Comparison of ENCODE assay signal across 40 cellular contexts in genomic region chr1:241917487-241917886, GRCh38. TPM values are rescaled to one million over a fixed set of nuclear protein-coding genes. Genes with fewer than 3 reads are reported as not detected.
"Had no signal": no experiment of that assay in that cellular context is flagged by ENCODE, and none has a peak within 500 bp of the region (broad histone marks: within the 10 kb centered on the region; RNA-seq: fewer than 3 reads in every experiment).

No MANE protein-coding gene starts in this region.

- H3K4me3 ChIP-seq: adrenal gland, coronary artery, dorsolateral prefrontal cortex, esophagus squamous epithelium, heart left ventricle had no signal

- H3K27me3 Mint-ChIP-seq: activated B cell treated with CpG ODN at 0.5 μM for 24 hours; activated CD8-positive, alpha-beta T cell treated with anti-CD3 and anti-CD28 coated beads for 36 hours; activated naive CD4-positive, alpha-beta T cell treated with anti-CD3 and anti-CD28 coated beads, Interleukin-2, amount 50 U/mL, for 24 hours; activated naive CD8-positive, alpha-beta T cell treated with anti-CD3 and anti-CD28 coated beads for 36 hours; central memory CD8-positive, alpha-beta T cell; dendritic cell treated with granulocyte-macrophage colony-stimulating factor and Interleukin-4, amounts not matched to agents 40 ng/mL and 50 ng/mL, for 4 days; effector memory CD8-positive, alpha-beta T cell; T-helper 17 cell had no signal

- H3K9me3 Mint-ChIP-seq: activated CD8-positive, alpha-beta T cell treated with anti-CD3 and anti-CD28 coated beads for 36 hours; activated naive CD4-positive, alpha-beta T cell treated with anti-CD3 and anti-CD28 coated beads for 36 hours; activated naive CD4-positive, alpha-beta T cell treated with anti-CD3 and anti-CD28 coated beads, Interleukin-2, amount 50 U/mL, for 24 hours; activated naive CD8-positive, alpha-beta T cell treated with anti-CD3 and anti-CD28 coated beads for 36 hours; activated naive CD8-positive, alpha-beta T cell treated with anti-CD3 and anti-CD28 coated beads, Interleukin-2, amount 50 U/mL, for 24 hours; activated T-helper 1 cell treated with anti-CD3 and anti-CD28 coated beads, Interleukin-12 subunit alpha, Interleukin-12 subunit beta, Interleukin-2, Interleukin-4 antibody, amounts not matched to agents 30 ng/mL and 10 ng/mL and 1 ng/mL, durations not matched to agents 14 hours and 24 hours and 36 hours; activated T-helper 2 cell treated with anti-CD3 and anti-CD28 coated beads, Interferon-gamma antibody, Interleukin-2, Interleukin-4, amounts not matched to agents 10 μg/mL and 5 μg/mL and 100 μg/mL, durations not matched to agents 14 hours and 24 hours and 36 hours; central memory CD8-positive, alpha-beta T cell; dendritic cell treated with granulocyte-macrophage colony-stimulating factor and Interleukin-4, amounts not matched to agents 40 ng/mL and 50 ng/mL, for 4 days; T-helper 2 cell treated with Interferon-gamma antibody and Interleukin-4, amounts not matched to agents 5 μg/mL and 100 μg/mL, for 36 hours had no signal

- H3K4me3 Mint-ChIP-seq: activated B cell treated with CpG ODN at 0.5 μM for 24 hours; activated CD8-positive, alpha-beta T cell treated with anti-CD3 and anti-CD28 coated beads for 36 hours; activated naive CD4-positive, alpha-beta T cell treated with anti-CD3 and anti-CD28 coated beads for 36 hours; activated naive CD4-positive, alpha-beta T cell treated with anti-CD3 and anti-CD28 coated beads, Interleukin-2, amount 50 U/mL, for 24 hours; activated naive CD8-positive, alpha-beta T cell treated with anti-CD3 and anti-CD28 coated beads for 36 hours; activated naive CD8-positive, alpha-beta T cell treated with anti-CD3 and anti-CD28 coated beads, Interleukin-2, amount 50 U/mL, for 24 hours; activated T-helper 1 cell treated with anti-CD3 and anti-CD28 coated beads, Interleukin-12 subunit alpha, Interleukin-12 subunit beta, Interleukin-2, Interleukin-4 antibody, amounts not matched to agents 30 ng/mL and 10 ng/mL and 1 ng/mL, durations not matched to agents 14 hours and 24 hours and 36 hours; central memory CD8-positive, alpha-beta T cell; dendritic cell treated with granulocyte-macrophage colony-stimulating factor and Interleukin-4, amounts not matched to agents 40 ng/mL and 50 ng/mL, for 4 days; effector memory CD8-positive, alpha-beta T cell; T-helper 17 cell; T-helper 2 cell treated with Interferon-gamma antibody and Interleukin-4, amounts not matched to agents 5 μg/mL and 100 μg/mL, for 36 hours had no signal

- H3K27ac ChIP-seq: adrenal gland, brain microvascular endothelial cell, coronary artery, dorsolateral prefrontal cortex, epithelial cell of prostate, esophagus squamous epithelium, heart left ventricle, WERI-Rb-1 had no signal

- H3K27me3 ChIP-seq: adrenal gland, brain microvascular endothelial cell, esophagus squamous epithelium, heart left ventricle had no signal

- H3K4me1 Mint-ChIP-seq: activated B cell treated with CpG ODN at 0.5 μM for 24 hours; activated naive CD4-positive, alpha-beta T cell treated with anti-CD3 and anti-CD28 coated beads, Interleukin-2, amount 50 U/mL, for 24 hours; activated naive CD8-positive, alpha-beta T cell treated with anti-CD3 and anti-CD28 coated beads for 36 hours; activated naive CD8-positive, alpha-beta T cell treated with anti-CD3 and anti-CD28 coated beads, Interleukin-2, amount 50 U/mL, for 24 hours had no signal

- H3K4me1 ChIP-seq: adrenal gland, esophagus squamous epithelium, heart left ventricle had no signal

- H3K36me3 Mint-ChIP-seq: activated naive CD4-positive, alpha-beta T cell treated with anti-CD3 and anti-CD28 coated beads, Interleukin-2, amount 50 U/mL, for 24 hours; activated naive CD8-positive, alpha-beta T cell treated with anti-CD3 and anti-CD28 coated beads for 36 hours had no signal

- H3K27ac Mint-ChIP-seq: activated B cell treated with CpG ODN at 0.5 μM for 24 hours; activated CD8-positive, alpha-beta T cell treated with anti-CD3 and anti-CD28 coated beads for 36 hours; activated naive CD4-positive, alpha-beta T cell treated with anti-CD3 and anti-CD28 coated beads for 36 hours; activated naive CD4-positive, alpha-beta T cell treated with anti-CD3 and anti-CD28 coated beads, Interleukin-2, amount 50 U/mL, for 24 hours; activated naive CD8-positive, alpha-beta T cell treated with anti-CD3 and anti-CD28 coated beads for 36 hours; activated naive CD8-positive, alpha-beta T cell treated with anti-CD3 and anti-CD28 coated beads, Interleukin-2, amount 50 U/mL, for 24 hours; activated T-helper 1 cell treated with anti-CD3 and anti-CD28 coated beads, Interleukin-12 subunit alpha, Interleukin-12 subunit beta, Interleukin-2, Interleukin-4 antibody, amounts not matched to agents 30 ng/mL and 10 ng/mL and 1 ng/mL, durations not matched to agents 14 hours and 24 hours and 36 hours; activated T-helper 2 cell treated with anti-CD3 and anti-CD28 coated beads, Interferon-gamma antibody, Interleukin-2, Interleukin-4, amounts not matched to agents 10 μg/mL and 5 μg/mL and 100 μg/mL, durations not matched to agents 14 hours and 24 hours and 36 hours; dendritic cell treated with granulocyte-macrophage colony-stimulating factor and Interleukin-4, amounts not matched to agents 40 ng/mL and 50 ng/mL, for 4 days; effector memory CD8-positive, alpha-beta T cell; T-helper 17 cell; T-helper 2 cell treated with Interferon-gamma antibody and Interleukin-4, amounts not matched to agents 5 μg/mL and 100 μg/mL, for 36 hours had no signal

- H3K36me3 ChIP-seq: adrenal gland, brain microvascular endothelial cell, esophagus squamous epithelium, heart left ventricle, WERI-Rb-1 had no signal

- ATAC-seq: activated CD4-positive, CD25-positive, alpha-beta regulatory T cell treated with anti-CD3 and anti-CD28 coated beads, Interleukin-2, amount 50 U/mL, for 24 hours; activated CD8-positive, alpha-beta T cell treated with anti-CD3 and anti-CD28 coated beads for 36 hours; activated naive CD8-positive, alpha-beta T cell treated with anti-CD3 and anti-CD28 coated beads, Interleukin-2, amount 50 U/mL, for 24 hours; effector memory CD8-positive, alpha-beta T cell; heart left ventricle; T-helper 17 cell had no signal

- DNase-seq: activated B cell treated with CpG ODN at 0.5 μM for 24 hours; activated CD4-positive, alpha-beta T cell treated with anti-CD3 and anti-CD28 coated beads for 48 hours; activated CD4-positive, alpha-beta T cell treated with anti-CD3 and anti-CD28 coated beads, Interleukin-2, amount 50 U/mL, for 1 hour; activated CD4-positive, alpha-beta T cell treated with anti-CD3 and anti-CD28 coated beads, Interleukin-2, amount 50 U/mL, for 48 hours; activated CD8-positive, alpha-beta memory T cell treated with anti-CD3 and anti-CD28 coated beads for 24 hours; activated CD8-positive, alpha-beta T cell treated with anti-CD3 and anti-CD28 coated beads for 36 hours; activated effector memory CD4-positive, alpha-beta T cell treated with anti-CD3 and anti-CD28 coated beads, Interleukin-2, amount 50 U/mL, for 16 hours; activated naive CD4-positive, alpha-beta T cell treated with anti-CD3 and anti-CD28 coated beads for 36 hours; activated naive CD8-positive, alpha-beta T cell treated with anti-CD3 and anti-CD28 coated beads for 36 hours; activated naive CD8-positive, alpha-beta T cell treated with anti-CD3 and anti-CD28 coated beads, Interleukin-2, amount 50 U/mL, for 24 hours; activated T-cell treated with anti-CD3 and anti-CD28 coated beads, Interleukin-2, amount 50 U/mL, for 1 hour; activated T-cell treated with anti-CD3 and anti-CD28 coated beads, Interleukin-2, amount 50 U/mL, for 48 hours; adrenal gland; brain microvascular endothelial cell; dorsolateral prefrontal cortex; effector memory CD8-positive, alpha-beta T cell; esophagus squamous epithelium; glutamatergic neuron; heart left ventricle; T-helper 1 cell; T-helper 17 cell; T1000; WERI-Rb-1 had no signal

- H3K9me3 ChIP-seq: adrenal gland, esophagus squamous epithelium had no signal

RNA-seq across cellular contexts. Expression of gene BECN2, which starts 40.1 kb away (rescaled TPM):
- total RNA-seq: activated B cell treated with CpG ODN at 0.5 μM for 24 hours; activated CD8-positive, alpha-beta T cell treated with anti-CD3 and anti-CD28 coated beads for 36 hours; activated naive CD4-positive, alpha-beta T cell treated with anti-CD3 and anti-CD28 coated beads for 36 hours; activated naive CD8-positive, alpha-beta T cell treated with anti-CD3 and anti-CD28 coated beads for 36 hours; activated T-helper 1 cell treated with anti-CD3 and anti-CD28 coated beads, Interleukin-12 subunit alpha, Interleukin-12 subunit beta, Interleukin-2, Interleukin-4 antibody, amounts not matched to agents 30 ng/mL and 10 ng/mL and 1 ng/mL, durations not matched to agents 14 hours and 24 hours and 36 hours; activated T-helper 2 cell treated with anti-CD3 and anti-CD28 coated beads, Interferon-gamma antibody, Interleukin-2, Interleukin-4, amounts not matched to agents 10 μg/mL and 5 μg/mL and 100 μg/mL, durations not matched to agents 14 hours and 24 hours and 36 hours; adrenal gland; astrocyte; bronchial epithelial cell; cardiac septum; cerebellum; dorsolateral prefrontal cortex; endothelial cell of umbilical vein; esophagus squamous epithelium; fibroblast of lung; fibroblast of villous mesenchyme; frontal cortex; heart left ventricle; T-helper 17 cell had no signal
